1 cellular context compared by ENCODE assay signal in genomic region chr19:3721131-3721899, GRCh38.
TF ChIP-seq lines count a peak whose summit lies in the region.

No MANE protein-coding gene starts in this region.

TF ChIP-seq in GM12878, 131 proteins besides CTCF, POLR2A, EP300 and RAD21 (continues in another document):
- TF ChIP-seq MEF2A (IDR thresholded peaks at IDR 0.05; ENCODE audit: insufficient read depth, low read depth, low read length) (no peak), RELA (IDR thresholded peaks at IDR 0.05; ENCODE audit: borderline replicate concordance, partially characterized antibody) (no peak), NR2C1 (IDR thresholded peaks at IDR 0.05) (peak; percentile 48; the same call in 1 of the 2 replicates), SREBF2 (IDR thresholded peaks at IDR 0.05; ENCODE audit: low read length) (no peak), YY1 (IDR thresholded peaks at IDR 0.05; ENCODE audit: low read depth, low read length) (peak; percentile 91), ATF2 (IDR thresholded peaks at IDR 0.05; ENCODE audit: low read length) (peak; percentile 24; the same call in 1 of the 2 replicates), BMI1 (IDR thresholded peaks at IDR 0.05; ENCODE audit: borderline replicate concordance) (no peak), LARP7 (IDR thresholded peaks at IDR 0.05) (peak; percentile 45; the same call in 1 of the 2 replicates), MTA3 (IDR thresholded peaks at IDR 0.05; ENCODE audit: borderline replicate concordance, low read length) (no peak), KDM1A (IDR thresholded peaks at IDR 0.05; ENCODE audit: borderline replicate concordance) (no peak), EED (IDR thresholded peaks at IDR 0.05; ENCODE audit: low read depth) (no peak), EGR1 (IDR thresholded peaks at IDR 0.05; ENCODE audit: borderline replicate concordance in 1 of 2, low read depth in 2 of 2, low read length in 2 of 2) (peak in 1 of 2 experiments; percentile 60; a peak in 2 of 3 replicates), RCOR1 (conservative IDR thresholded peaks at IDR 0.05; ENCODE audit: low read depth, low read length) (peak; percentile 74; the same call in 1 of the 2 replicates), ZNF274 (IDR thresholded peaks at IDR 0.05; ENCODE audit: insufficient read depth, insufficient read length) (no peak), TAF1 (IDR thresholded peaks at IDR 0.05; ENCODE audit: borderline replicate concordance, low read depth, low read length) (no peak), GATAD2B (conservative IDR thresholded peaks at IDR 0.05; ENCODE audit: low read depth) (no peak; the same call in 1 of the 2 replicates), TCF7 (IDR thresholded peaks at IDR 0.05; ENCODE audit: borderline replicate concordance) (no peak), HDAC6 (IDR thresholded peaks at IDR 0.05; ENCODE audit: unreplicated experiment) (no peak), IKZF1 (conservative IDR thresholded peaks at IDR 0.05) (peak; percentile 50), RFX5 (IDR thresholded peaks at IDR 0.05; ENCODE audit: low read depth, low read length) (no peak), STAT3 (IDR thresholded peaks at IDR 0.05; ENCODE audit: low read depth, low read length) (no peak), NFIC (IDR thresholded peaks at IDR 0.05; ENCODE audit: low read depth, low read length) (no peak), EZH2 (IDR thresholded peaks at IDR 0.05; ENCODE audit: borderline replicate concordance, control insufficient read depth, low read depth, low read length) (no peak), ATF3 (IDR thresholded peaks at IDR 0.05; ENCODE audit: borderline replicate concordance, extremely low read depth, low read depth, low read length) (no peak), CREB1 (IDR thresholded peaks at IDR 0.05; ENCODE audit: low read depth) (0 out of 2 replicates have a peak, but pooled peaks have one; percentile 34), MTA2 (IDR thresholded peaks at IDR 0.05; ENCODE audit: low read depth) (no peak), ZBTB33 (IDR thresholded peaks at IDR 0.05) (no peak), RBBP5 (conservative IDR thresholded peaks at IDR 0.05) (no peak), ZNF217 (IDR thresholded peaks at IDR 0.05) (0 out of 2 replicates have a peak, but pooled peaks have one; percentile 35), HCFC1 (IDR thresholded peaks at IDR 0.05; ENCODE audit: low read length) (0 out of 2 replicates have a peak, but pooled peaks have one; percentile 15), SMARCA5 (IDR thresholded peaks at IDR 0.05) (peak; percentile 92), TBL1XR1 (IDR thresholded peaks at IDR 0.05; ENCODE audit: low read depth, low read length) (no peak), ZNF24 (IDR thresholded peaks at IDR 0.05) (0 out of 2 replicates have a peak, but pooled peaks have one; percentile 12), HSF1 (IDR thresholded peaks at IDR 0.05; ENCODE audit: low read depth, low read length) (no peak), IKZF2 (IDR thresholded peaks at IDR 0.05) (peak in 1 of 2 experiments; percentile 19; a peak in 1 of 4 replicates), ASH2L (IDR thresholded peaks at IDR 0.05; ENCODE audit: borderline replicate concordance, low read depth) (no peak), SP1 (IDR thresholded peaks at IDR 0.05; ENCODE audit: low read depth, low read length) (peak; percentile 99), POU2F2 (IDR thresholded peaks at IDR 0.05; ENCODE audit: borderline replicate concordance, low read depth, low read length) (no peak), STAT1 (conservative IDR thresholded peaks at IDR 0.05) (no peak), YBX1 (IDR thresholded peaks at IDR 0.05) (no peak), RB1 (IDR thresholded peaks at IDR 0.05; ENCODE audit: borderline replicate concordance) (0 out of 2 replicates have a peak, but pooled peaks have one; percentile 32), ZSCAN29 (IDR thresholded peaks at IDR 0.05) (peak; percentile 94), WRNIP1 (IDR thresholded peaks at IDR 0.05; ENCODE audit: borderline replicate concordance, low read depth, low read length) (no peak), RUNX3 (IDR thresholded peaks at IDR 0.05; ENCODE audit: low read length) (peak; percentile 70), ELK1 (IDR thresholded peaks at IDR 0.05; ENCODE audit: low read depth, low read length) (0 out of 2 replicates have a peak, but pooled peaks have one; percentile 21), TCF3 (IDR thresholded peaks at IDR 0.05; ENCODE audit: borderline replicate concordance, insufficient read depth, low read depth, low read length) (no peak), CHD2 (IDR thresholded peaks at IDR 0.05; ENCODE audit: borderline replicate concordance, low read depth, low read length) (0 out of 2 replicates have a peak, but pooled peaks have one; percentile 28), HDGF (IDR thresholded peaks at IDR 0.05) (no peak)
- TF ChIP-seq, protein P1, sequence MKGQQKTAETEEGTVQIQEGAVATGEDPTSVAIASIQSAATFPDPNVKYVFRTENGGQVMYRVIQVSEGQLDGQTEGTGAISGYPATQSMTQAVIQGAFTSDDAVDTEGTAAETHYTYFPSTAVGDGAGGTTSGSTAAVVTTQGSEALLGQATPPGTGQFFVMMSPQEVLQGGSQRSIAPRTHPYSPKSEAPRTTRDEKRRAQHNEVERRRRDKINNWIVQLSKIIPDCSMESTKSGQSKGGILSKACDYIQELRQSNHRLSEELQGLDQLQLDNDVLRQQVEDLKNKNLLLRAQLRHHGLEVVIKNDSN (IDR thresholded peaks at IDR 0.05; ENCODE audit: borderline replicate concordance, extremely low read length, insufficient read depth, low read depth, low read length), result no peak
- TF ChIP-seq, protein P2, sequence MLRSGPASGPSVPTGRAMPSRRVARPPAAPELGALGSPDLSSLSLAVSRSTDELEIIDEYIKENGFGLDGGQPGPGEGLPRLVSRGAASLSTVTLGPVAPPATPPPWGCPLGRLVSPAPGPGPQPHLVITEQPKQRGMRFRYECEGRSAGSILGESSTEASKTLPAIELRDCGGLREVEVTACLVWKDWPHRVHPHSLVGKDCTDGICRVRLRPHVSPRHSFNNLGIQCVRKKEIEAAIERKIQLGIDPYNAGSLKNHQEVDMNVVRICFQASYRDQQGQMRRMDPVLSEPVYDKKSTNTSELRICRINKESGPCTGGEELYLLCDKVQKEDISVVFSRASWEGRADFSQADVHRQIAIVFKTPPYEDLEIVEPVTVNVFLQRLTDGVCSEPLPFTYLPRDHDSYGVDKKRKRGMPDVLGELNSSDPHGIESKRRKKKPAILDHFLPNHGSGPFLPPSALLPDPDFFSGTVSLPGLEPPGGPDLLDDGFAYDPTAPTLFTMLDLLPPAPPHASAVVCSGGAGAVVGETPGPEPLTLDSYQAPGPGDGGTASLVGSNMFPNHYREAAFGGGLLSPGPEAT (IDR thresholded peaks at IDR 0.05; ENCODE audit: low read depth), result peak; percentile 94
- TF ChIP-seq, protein P3, sequence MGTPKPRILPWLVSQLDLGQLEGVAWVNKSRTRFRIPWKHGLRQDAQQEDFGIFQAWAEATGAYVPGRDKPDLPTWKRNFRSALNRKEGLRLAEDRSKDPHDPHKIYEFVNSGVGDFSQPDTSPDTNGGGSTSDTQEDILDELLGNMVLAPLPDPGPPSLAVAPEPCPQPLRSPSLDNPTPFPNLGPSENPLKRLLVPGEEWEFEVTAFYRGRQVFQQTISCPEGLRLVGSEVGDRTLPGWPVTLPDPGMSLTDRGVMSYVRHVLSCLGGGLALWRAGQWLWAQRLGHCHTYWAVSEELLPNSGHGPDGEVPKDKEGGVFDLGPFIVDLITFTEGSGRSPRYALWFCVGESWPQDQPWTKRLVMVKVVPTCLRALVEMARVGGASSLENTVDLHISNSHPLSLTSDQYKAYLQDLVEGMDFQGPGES (IDR thresholded peaks at IDR 0.05), result no peak
- TF ChIP-seq, protein P4, sequence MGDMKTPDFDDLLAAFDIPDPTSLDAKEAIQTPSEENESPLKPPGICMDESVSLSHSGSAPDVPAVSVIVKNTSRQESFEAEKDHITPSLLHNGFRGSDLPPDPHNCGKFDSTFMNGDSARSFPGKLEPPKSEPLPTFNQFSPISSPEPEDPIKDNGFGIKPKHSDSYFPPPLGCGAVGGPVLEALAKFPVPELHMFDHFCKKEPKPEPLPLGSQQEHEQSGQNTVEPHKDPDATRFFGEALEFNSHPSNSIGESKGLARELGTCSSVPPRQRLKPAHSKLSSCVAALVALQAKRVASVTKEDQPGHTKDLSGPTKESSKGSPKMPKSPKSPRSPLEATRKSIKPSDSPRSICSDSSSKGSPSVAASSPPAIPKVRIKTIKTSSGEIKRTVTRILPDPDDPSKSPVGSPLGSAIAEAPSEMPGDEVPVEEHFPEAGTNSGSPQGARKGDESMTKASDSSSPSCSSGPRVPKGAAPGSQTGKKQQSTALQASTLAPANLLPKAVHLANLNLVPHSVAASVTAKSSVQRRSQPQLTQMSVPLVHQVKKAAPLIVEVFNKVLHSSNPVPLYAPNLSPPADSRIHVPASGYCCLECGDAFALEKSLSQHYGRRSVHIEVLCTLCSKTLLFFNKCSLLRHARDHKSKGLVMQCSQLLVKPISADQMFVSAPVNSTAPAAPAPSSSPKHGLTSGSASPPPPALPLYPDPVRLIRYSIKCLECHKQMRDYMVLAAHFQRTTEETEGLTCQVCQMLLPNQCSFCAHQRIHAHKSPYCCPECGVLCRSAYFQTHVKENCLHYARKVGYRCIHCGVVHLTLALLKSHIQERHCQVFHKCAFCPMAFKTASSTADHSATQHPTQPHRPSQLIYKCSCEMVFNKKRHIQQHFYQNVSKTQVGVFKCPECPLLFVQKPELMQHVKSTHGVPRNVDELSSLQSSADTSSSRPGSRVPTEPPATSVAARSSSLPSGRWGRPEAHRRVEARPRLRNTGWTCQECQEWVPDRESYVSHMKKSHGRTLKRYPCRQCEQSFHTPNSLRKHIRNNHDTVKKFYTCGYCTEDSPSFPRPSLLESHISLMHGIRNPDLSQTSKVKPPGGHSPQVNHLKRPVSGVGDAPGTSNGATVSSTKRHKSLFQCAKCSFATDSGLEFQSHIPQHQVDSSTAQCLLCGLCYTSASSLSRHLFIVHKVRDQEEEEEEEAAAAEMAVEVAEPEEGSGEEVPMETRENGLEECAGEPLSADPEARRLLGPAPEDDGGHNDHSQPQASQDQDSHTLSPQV (IDR thresholded peaks at IDR 0.05), result no peak
- TF ChIP-seq, protein P5, sequence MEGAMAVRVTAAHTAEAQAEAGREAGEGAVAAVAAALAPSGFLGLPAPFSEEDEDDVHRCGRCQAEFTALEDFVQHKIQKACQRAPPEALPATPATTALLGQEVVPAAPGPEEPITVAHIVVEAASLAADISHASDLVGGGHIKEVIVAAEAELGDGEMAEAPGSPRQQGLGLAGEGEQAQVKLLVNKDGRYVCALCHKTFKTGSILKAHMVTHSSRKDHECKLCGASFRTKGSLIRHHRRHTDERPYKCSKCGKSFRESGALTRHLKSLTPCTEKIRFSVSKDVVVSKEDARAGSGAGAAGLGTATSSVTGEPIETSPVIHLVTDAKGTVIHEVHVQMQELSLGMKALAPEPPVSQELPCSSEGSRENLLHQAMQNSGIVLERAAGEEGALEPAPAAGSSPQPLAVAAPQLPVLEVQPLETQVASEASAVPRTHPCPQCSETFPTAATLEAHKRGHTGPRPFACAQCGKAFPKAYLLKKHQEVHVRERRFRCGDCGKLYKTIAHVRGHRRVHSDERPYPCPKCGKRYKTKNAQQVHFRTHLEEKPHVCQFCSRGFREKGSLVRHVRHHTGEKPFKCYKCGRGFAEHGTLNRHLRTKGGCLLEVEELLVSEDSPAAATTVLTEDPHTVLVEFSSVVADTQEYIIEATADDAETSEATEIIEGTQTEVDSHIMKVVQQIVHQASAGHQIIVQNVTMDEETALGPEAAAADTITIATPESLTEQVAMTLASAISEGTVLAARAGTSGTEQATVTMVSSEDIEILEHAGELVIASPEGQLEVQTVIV (IDR thresholded peaks at IDR 0.05; ENCODE audit: borderline replicate concordance, partially characterized antibody), result peak; percentile 59
